1 cellular context compared by ENCODE assay signal in genomic region chrX:54444752-54445151, GRCh38.
TF ChIP-seq lines count a peak whose summit lies in the region.

No MANE protein-coding gene starts in this region.

TF ChIP-seq in K562, 482 proteins besides CTCF, POLR2A, EP300 and RAD21:
- TF ChIP-seq, protein P1, sequence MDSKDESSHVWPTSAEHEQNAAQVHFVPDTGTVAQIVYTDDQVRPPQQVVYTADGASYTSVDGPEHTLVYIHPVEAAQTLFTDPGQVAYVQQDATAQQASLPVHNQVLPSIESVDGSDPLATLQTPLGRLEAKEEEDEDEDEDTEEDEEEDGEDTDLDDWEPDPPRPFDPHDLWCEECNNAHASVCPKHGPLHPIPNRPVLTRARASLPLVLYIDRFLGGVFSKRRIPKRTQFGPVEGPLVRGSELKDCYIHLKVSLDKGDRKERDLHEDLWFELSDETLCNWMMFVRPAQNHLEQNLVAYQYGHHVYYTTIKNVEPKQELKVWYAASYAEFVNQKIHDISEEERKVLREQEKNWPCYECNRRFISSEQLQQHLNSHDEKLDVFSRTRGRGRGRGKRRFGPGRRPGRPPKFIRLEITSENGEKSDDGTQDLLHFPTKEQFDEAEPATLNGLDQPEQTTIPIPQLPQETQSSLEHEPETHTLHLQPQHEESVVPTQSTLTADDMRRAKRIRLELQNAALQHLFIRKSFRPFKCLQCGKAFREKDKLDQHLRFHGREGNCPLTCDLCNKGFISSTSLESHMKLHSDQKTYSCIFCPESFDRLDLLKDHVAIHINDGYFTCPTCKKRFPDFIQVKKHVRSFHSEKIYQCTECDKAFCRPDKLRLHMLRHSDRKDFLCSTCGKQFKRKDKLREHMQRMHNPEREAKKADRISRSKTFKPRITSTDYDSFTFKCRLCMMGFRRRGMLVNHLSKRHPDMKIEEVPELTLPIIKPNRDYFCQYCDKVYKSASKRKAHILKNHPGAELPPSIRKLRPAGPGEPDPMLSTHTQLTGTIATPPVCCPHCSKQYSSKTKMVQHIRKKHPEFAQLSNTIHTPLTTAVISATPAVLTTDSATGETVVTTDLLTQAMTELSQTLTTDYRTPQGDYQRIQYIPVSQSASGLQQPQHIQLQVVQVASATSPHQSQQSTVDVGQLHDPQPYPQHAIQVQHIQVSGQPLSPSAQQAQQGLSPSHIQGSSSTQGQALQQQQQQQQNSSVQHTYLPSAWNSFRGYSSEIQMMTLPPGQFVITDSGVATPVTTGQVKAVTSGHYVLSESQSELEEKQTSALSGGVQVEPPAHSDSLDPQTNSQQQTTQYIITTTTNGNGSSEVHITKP (IDR thresholded peaks at IDR 0.05; ENCODE audit: partially characterized antibody) = peak; percentile 89
- TF ChIP-seq NCOA1 (IDR thresholded peaks at IDR 0.05; ENCODE audit: low read depth) (no peak), RNF2 (IDR thresholded peaks at IDR 0.05) (no peak)
